38 cellular contexts compared by ENCODE assay signal in genomic region chr4:89398146-89398545, GRCh38.
"Had no signal": no experiment of that assay in that cellular context is flagged by ENCODE, and none has a peak within 500 bp of the region (broad histone marks: within the 10 kb centered on the region; RNA-seq: fewer than 3 reads in every experiment).

No MANE protein-coding gene starts in this region.

- H3K4me3 ChIP-seq: ascending aorta, cardiac muscle cell had no signal

- ATAC-seq: activated CD4-positive, alpha-beta T cell treated with anti-CD3 and anti-CD28 coated beads for 36 hours; activated CD4-positive, CD25-positive, alpha-beta regulatory T cell treated with anti-CD3 and anti-CD28 coated beads, Interleukin-2, amount 50 U/mL, for 24 hours; activated CD8-positive, alpha-beta memory T cell treated with anti-CD3 and anti-CD28 coated beads, Interleukin-2, amount 10 ng/mL, durations not matched to agents 7 days and 5 days; activated CD8-positive, alpha-beta T cell treated with anti-CD3 and anti-CD28 coated beads, Interleukin-2, amount 10 ng/mL, durations not matched to agents 7 days and 5 days; activated naive CD8-positive, alpha-beta T cell treated with anti-CD3 and anti-CD28 coated beads, Interleukin-2, amount 50 U/mL, for 24 hours; WTC11 had no signal

- H3K36me3 Mint-ChIP-seq: activated CD8-positive, alpha-beta memory T cell treated with anti-CD3 and anti-CD28 coated beads, Interleukin-2, amount 10 ng/mL, durations not matched to agents 7 days and 5 days; activated naive CD4-positive, alpha-beta T cell treated with anti-CD3 and anti-CD28 coated beads, Interleukin-2, amount 10 ng/mL, durations not matched to agents 7 days and 5 days; activated naive CD4-positive, alpha-beta T cell treated with anti-CD3 and anti-CD28 coated beads, Interleukin-2, amount 50 U/mL, for 24 hours; activated naive CD8-positive, alpha-beta T cell; activated naive CD8-positive, alpha-beta T cell treated with anti-CD3 and anti-CD28 coated beads, Interleukin-2, amount 10 ng/mL, durations not matched to agents 7 days and 5 days; brain; WTC11 had no signal

- H3K9me3 ChIP-seq: ascending aorta had no signal

- H3K9me3 Mint-ChIP-seq: activated CD4-positive, alpha-beta memory T cell treated with anti-CD3 and anti-CD28 coated beads, Interleukin-2, amount 10 ng/mL, durations not matched to agents 7 days and 5 days; activated CD4-positive, alpha-beta T cell treated with anti-CD3 and anti-CD28 coated beads, Interleukin-2, amount 10 ng/mL, durations not matched to agents 7 days and 5 days; activated naive CD4-positive, alpha-beta T cell treated with anti-CD3 and anti-CD28 coated beads, Interleukin-2, amount 50 U/mL, for 24 hours; activated naive CD8-positive, alpha-beta T cell treated with anti-CD3 and anti-CD28 coated beads, Interleukin-2, amount 10 ng/mL, durations not matched to agents 7 days and 5 days; activated naive CD8-positive, alpha-beta T cell treated with anti-CD3 and anti-CD28 coated beads, Interleukin-2, amount 50 U/mL, for 24 hours; activated T-cell treated with anti-CD3 and anti-CD28 coated beads, Interleukin-2, amount 50 U/mL, for 24 hours; activated T-helper 2 cell treated with anti-CD3 and anti-CD28 coated beads, Interferon-gamma antibody, Interleukin-2, Interleukin-4, amounts not matched to agents 10 μg/mL and 5 μg/mL and 100 μg/mL, durations not matched to agents 14 hours and 24 hours and 36 hours; brain; central memory CD8-positive, alpha-beta T cell; T-helper 1 cell treated with Interleukin-12 subunit alpha and Interleukin-12 subunit beta and Interleukin-4 antibody, amounts not matched to agents 30 μg/mL and 1 μg/mL, for 36 hours; T-helper 2 cell treated with Interferon-gamma antibody and Interleukin-4, amounts not matched to agents 5 μg/mL and 100 μg/mL, for 36 hours; WTC11 had no signal

- H3K4me1 Mint-ChIP-seq: activated CD4-positive, alpha-beta memory T cell treated with anti-CD3 and anti-CD28 coated beads, Interleukin-2, amount 10 ng/mL, durations not matched to agents 7 days and 5 days; activated CD4-positive, alpha-beta T cell treated with anti-CD3 and anti-CD28 coated beads for 36 hours; activated CD4-positive, alpha-beta T cell treated with anti-CD3 and anti-CD28 coated beads, Interleukin-2, amount 10 ng/mL, durations not matched to agents 7 days and 5 days; activated CD8-positive, alpha-beta memory T cell treated with anti-CD3 and anti-CD28 coated beads, Interleukin-2, amount 10 ng/mL, durations not matched to agents 7 days and 5 days; activated naive CD4-positive, alpha-beta T cell treated with anti-CD3 and anti-CD28 coated beads, Interleukin-2, amount 10 ng/mL, durations not matched to agents 7 days and 5 days; activated naive CD4-positive, alpha-beta T cell treated with anti-CD3 and anti-CD28 coated beads, Interleukin-2, amount 50 U/mL, for 24 hours; activated naive CD8-positive, alpha-beta T cell treated with anti-CD3 and anti-CD28 coated beads, Interleukin-2, amount 10 ng/mL, durations not matched to agents 7 days and 5 days; activated naive CD8-positive, alpha-beta T cell treated with anti-CD3 and anti-CD28 coated beads, Interleukin-2, amount 50 U/mL, for 24 hours; brain; central memory CD8-positive, alpha-beta T cell; WTC11 had no signal

- H3K27ac ChIP-seq: ascending aorta, cardiac muscle cell, WERI-Rb-1 had no signal

- H3K4me3 Mint-ChIP-seq: activated CD4-positive, alpha-beta memory T cell treated with anti-CD3 and anti-CD28 coated beads, Interleukin-2, amount 10 ng/mL, durations not matched to agents 7 days and 5 days; activated CD4-positive, alpha-beta T cell treated with anti-CD3 and anti-CD28 coated beads for 36 hours; activated CD4-positive, alpha-beta T cell treated with anti-CD3 and anti-CD28 coated beads, Interleukin-2, amount 10 ng/mL, durations not matched to agents 7 days and 5 days; activated CD8-positive, alpha-beta memory T cell treated with anti-CD3 and anti-CD28 coated beads, Interleukin-2, amount 10 ng/mL, durations not matched to agents 7 days and 5 days; activated CD8-positive, alpha-beta T cell treated with anti-CD3 and anti-CD28 coated beads, Interleukin-2, amount 10 ng/mL, durations not matched to agents 7 days and 5 days; activated naive CD4-positive, alpha-beta T cell treated with anti-CD3 and anti-CD28 coated beads, Interleukin-2, amount 10 ng/mL, durations not matched to agents 7 days and 5 days; activated naive CD4-positive, alpha-beta T cell treated with anti-CD3 and anti-CD28 coated beads, Interleukin-2, amount 50 U/mL, for 24 hours; activated naive CD8-positive, alpha-beta T cell; activated naive CD8-positive, alpha-beta T cell treated with anti-CD3 and anti-CD28 coated beads, Interleukin-2, amount 10 ng/mL, durations not matched to agents 7 days and 5 days; activated naive CD8-positive, alpha-beta T cell treated with anti-CD3 and anti-CD28 coated beads, Interleukin-2, amount 50 U/mL, for 24 hours; activated T-cell treated with anti-CD3 and anti-CD28 coated beads, Interleukin-2, amount 50 U/mL, for 24 hours; brain; central memory CD8-positive, alpha-beta T cell; T-helper 1 cell treated with Interleukin-12 subunit alpha and Interleukin-12 subunit beta and Interleukin-4 antibody, amounts not matched to agents 30 μg/mL and 1 μg/mL, for 36 hours; T-helper 2 cell treated with Interferon-gamma antibody and Interleukin-4, amounts not matched to agents 5 μg/mL and 100 μg/mL, for 36 hours; WTC11 had no signal

- DNase-seq: activated CD4-positive, alpha-beta memory T cell treated with anti-CD3 and anti-CD28 coated beads, Interleukin-2, amount 10 ng/mL, durations not matched to agents 7 days and 5 days; activated CD4-positive, alpha-beta T cell treated with anti-CD3 and anti-CD28 coated beads for 1 hour; activated CD4-positive, alpha-beta T cell treated with anti-CD3 and anti-CD28 coated beads for 36 hours; activated CD4-positive, alpha-beta T cell treated with anti-CD3 and anti-CD28 coated beads for 48 hours; activated CD4-positive, alpha-beta T cell treated with anti-CD3 and anti-CD28 coated beads, Interleukin-2, amount 10 ng/mL, durations not matched to agents 7 days and 5 days; activated CD4-positive, alpha-beta T cell treated with anti-CD3 and anti-CD28 coated beads, Interleukin-2, amount 50 U/mL, for 48 hours; activated CD4-positive, CD25-positive, alpha-beta regulatory T cell; activated CD8-positive, alpha-beta memory T cell treated with anti-CD3 and anti-CD28 coated beads for 24 hours; activated CD8-positive, alpha-beta memory T cell treated with anti-CD3 and anti-CD28 coated beads, Interleukin-2, amount 10 ng/mL, durations not matched to agents 7 days and 5 days; activated CD8-positive, alpha-beta memory T cell treated with anti-CD3 and anti-CD28 coated beads, Interleukin-2, amount 50 U/mL, for 48 hours; activated CD8-positive, alpha-beta T cell treated with anti-CD3 and anti-CD28 coated beads, Interleukin-2, amount 10 ng/mL, durations not matched to agents 7 days and 5 days; activated effector memory CD4-positive, alpha-beta T cell treated with Interleukin-2 at 50 U/mL for 16 hours; activated gamma-delta T cell; activated naive CD4-positive, alpha-beta T cell treated with anti-CD3 and anti-CD28 coated beads, Interleukin-2, amount 10 ng/mL, durations not matched to agents 7 days and 5 days; activated naive CD4-positive, alpha-beta T cell treated with Interleukin-2 at 50 U/mL for 16 hours; activated naive CD8-positive, alpha-beta T cell treated with anti-CD3 and anti-CD28 coated beads, Interleukin-2, amount 10 ng/mL, durations not matched to agents 7 days and 5 days; activated naive CD8-positive, alpha-beta T cell treated with anti-CD3 and anti-CD28 coated beads, Interleukin-2, amount 50 U/mL, for 24 hours; activated T-cell treated with anti-CD3 and anti-CD28 coated beads, Interleukin-2, amount 50 U/mL, for 24 hours; activated T-cell treated with anti-CD3 and anti-CD28 coated beads, Interleukin-2, amount 50 U/mL, for 48 hours; amygdala; anterior cingulate cortex; caudate nucleus; cerebellar nuclear complex; T-helper 1 cell; T-helper 2 cell; T-helper 9 cell; WERI-Rb-1 had no signal

- H3K27ac Mint-ChIP-seq: activated CD4-positive, alpha-beta memory T cell treated with anti-CD3 and anti-CD28 coated beads, Interleukin-2, amount 10 ng/mL, durations not matched to agents 7 days and 5 days; activated CD4-positive, alpha-beta T cell treated with anti-CD3 and anti-CD28 coated beads for 36 hours; activated CD4-positive, alpha-beta T cell treated with anti-CD3 and anti-CD28 coated beads, Interleukin-2, amount 10 ng/mL, durations not matched to agents 7 days and 5 days; activated CD8-positive, alpha-beta memory T cell treated with anti-CD3 and anti-CD28 coated beads, Interleukin-2, amount 10 ng/mL, durations not matched to agents 7 days and 5 days; activated CD8-positive, alpha-beta T cell treated with anti-CD3 and anti-CD28 coated beads, Interleukin-2, amount 10 ng/mL, durations not matched to agents 7 days and 5 days; activated naive CD4-positive, alpha-beta T cell treated with anti-CD3 and anti-CD28 coated beads, Interleukin-2, amount 10 ng/mL, durations not matched to agents 7 days and 5 days; activated naive CD4-positive, alpha-beta T cell treated with anti-CD3 and anti-CD28 coated beads, Interleukin-2, amount 50 U/mL, for 24 hours; activated naive CD8-positive, alpha-beta T cell; activated naive CD8-positive, alpha-beta T cell treated with anti-CD3 and anti-CD28 coated beads, Interleukin-2, amount 10 ng/mL, durations not matched to agents 7 days and 5 days; activated naive CD8-positive, alpha-beta T cell treated with anti-CD3 and anti-CD28 coated beads, Interleukin-2, amount 50 U/mL, for 24 hours; activated T-cell treated with anti-CD3 and anti-CD28 coated beads, Interleukin-2, amount 50 U/mL, for 24 hours; activated T-helper 2 cell treated with anti-CD3 and anti-CD28 coated beads, Interferon-gamma antibody, Interleukin-2, Interleukin-4, amounts not matched to agents 10 μg/mL and 5 μg/mL and 100 μg/mL, durations not matched to agents 14 hours and 24 hours and 36 hours; brain; T-helper 1 cell treated with Interleukin-12 subunit alpha and Interleukin-12 subunit beta and Interleukin-4 antibody, amounts not matched to agents 30 μg/mL and 1 μg/mL, for 36 hours; T-helper 2 cell treated with Interferon-gamma antibody and Interleukin-4, amounts not matched to agents 5 μg/mL and 100 μg/mL, for 36 hours; WTC11 had no signal

- H3K27me3 ChIP-seq: ascending aorta, cardiac muscle cell had no signal

- H3K36me3 ChIP-seq: ascending aorta, cardiac muscle cell, WERI-Rb-1 had no signal

- H3K4me1 ChIP-seq: ascending aorta had no signal

- H3K27me3 Mint-ChIP-seq: activated CD4-positive, alpha-beta memory T cell treated with anti-CD3 and anti-CD28 coated beads, Interleukin-2, amount 10 ng/mL, durations not matched to agents 7 days and 5 days; activated CD4-positive, alpha-beta T cell treated with anti-CD3 and anti-CD28 coated beads for 36 hours; activated CD4-positive, alpha-beta T cell treated with anti-CD3 and anti-CD28 coated beads, Interleukin-2, amount 10 ng/mL, durations not matched to agents 7 days and 5 days; activated CD8-positive, alpha-beta memory T cell treated with anti-CD3 and anti-CD28 coated beads, Interleukin-2, amount 10 ng/mL, durations not matched to agents 7 days and 5 days; activated naive CD4-positive, alpha-beta T cell treated with anti-CD3 and anti-CD28 coated beads, Interleukin-2, amount 10 ng/mL, durations not matched to agents 7 days and 5 days; activated naive CD4-positive, alpha-beta T cell treated with anti-CD3 and anti-CD28 coated beads, Interleukin-2, amount 50 U/mL, for 24 hours; activated naive CD8-positive, alpha-beta T cell; activated naive CD8-positive, alpha-beta T cell treated with anti-CD3 and anti-CD28 coated beads, Interleukin-2, amount 10 ng/mL, durations not matched to agents 7 days and 5 days; activated naive CD8-positive, alpha-beta T cell treated with anti-CD3 and anti-CD28 coated beads, Interleukin-2, amount 50 U/mL, for 24 hours; activated T-cell treated with anti-CD3 and anti-CD28 coated beads, Interleukin-2, amount 50 U/mL, for 24 hours; brain; central memory CD8-positive, alpha-beta T cell had no signal
